In the genomic region with DNA sequence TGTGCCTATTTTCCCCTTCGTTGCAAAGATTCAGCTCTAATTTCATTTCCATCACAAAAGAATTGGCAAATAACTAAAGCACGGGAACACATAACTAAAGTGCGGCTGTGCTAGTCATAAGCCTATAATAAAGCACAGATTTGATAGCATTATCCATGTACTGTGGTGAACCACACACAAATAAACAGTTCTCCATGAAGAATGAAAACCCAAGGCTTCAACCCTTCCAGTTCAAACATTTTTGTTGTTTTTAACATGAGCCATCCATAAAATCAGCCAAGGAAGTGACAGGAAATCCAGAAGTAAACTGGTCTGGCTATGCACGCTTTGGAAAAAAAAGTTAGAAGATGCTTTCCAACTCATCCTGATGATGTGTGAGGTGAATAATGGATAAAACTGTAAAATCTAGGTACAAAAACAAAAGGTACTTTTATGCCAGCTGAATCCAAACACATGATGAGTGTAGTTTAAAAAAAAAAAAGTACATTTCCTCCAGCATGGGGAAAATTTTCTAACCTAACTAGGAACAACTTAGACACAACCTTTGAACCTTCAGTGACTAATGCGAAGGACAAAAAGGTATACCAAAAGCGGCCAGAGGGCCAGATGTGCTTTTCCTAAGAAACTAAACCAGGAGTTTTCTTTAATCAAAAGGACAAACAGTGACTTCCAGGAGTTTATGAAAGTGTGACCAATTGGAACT, we compare ENCODE assay signal across 9 cellular contexts. TPM values are rescaled to one million over a fixed set of nuclear protein-coding genes. Genes with fewer than 3 reads are reported as not detected.
A peak's percentile ranks its signal among the peaks of the same experiment; 100 is the strongest.
DNase-seq lines count a peak whose midpoint lies in the region; ATAC-seq and TF ChIP-seq lines count a peak whose summit lies in the region.
"Had no signal": no experiment of that assay in that cellular context is flagged by ENCODE, and none has a peak within 500 bp of the region (broad histone marks: within the 10 kb centered on the region; RNA-seq: fewer than 3 reads in every experiment).

No MANE protein-coding gene starts in this region.

- TF ChIP-seq CTCF in colonic mucosa (IDR thresholded peaks at IDR 0.05) (no peak), mucosa of descending colon (IDR thresholded peaks at IDR 0.05) (no peak)

- H3K79me2 ChIP-seq in ACC112 (ENCODE audit: control insufficient read depth, insufficient read depth, low read length, unreplicated experiment) = peaks cover 19% of the 10 kb centered on the region

- H3K4me3 ChIP-seq in ACC112 (ENCODE audit: low read depth, low read length) (peak overlapping the region; percentile 69), HUES48 (ENCODE audit: low read depth, low read length) (peak overlapping the region; percentile 32; the same call in 1 of the 2 replicates), colonic mucosa (no peak overlapping the region), mucosa of descending colon (no peak overlapping the region)

- peak overlapping the region; percentile 91 for H2AFZ ChIP-seq in ACC112 (ENCODE audit: low read length, unreplicated experiment)

- H3K9me3 ChIP-seq in HUES48 (ENCODE audit: control insufficient read depth, insufficient read depth, low read length) (peaks cover 4% of the 10 kb centered on the region; the same call in 1 of the 2 replicates), colonic mucosa (no peaks in the 10 kb centered on the region), mucosa of descending colon (no peaks in the 10 kb centered on the region)

- H3K27ac ChIP-seq in ACC112 (ENCODE audit: low read depth, low read length) = peak overlapping the region; percentile 58
- peak overlapping the region; percentile 95 for H3K27ac ChIP-seq in HUES48 (ENCODE audit: low read depth, low read length)
- peak overlapping the region; percentile 60 for H3K27ac ChIP-seq in colonic mucosa

- ATAC-seq in mucosa of descending colon (peak; percentile 72), GM19455 (IDR thresholded peaks at IDR 0.05; ENCODE audit: unreplicated experiment) (no peak), GM21529 (IDR thresholded peaks at IDR 0.05; ENCODE audit: unreplicated experiment) (no peak), GM18861 (IDR thresholded peaks at IDR 0.05; ENCODE audit: unreplicated experiment) (no peak)

- no peaks in the 10 kb centered on the region for H3K36me3 ChIP-seq in ACC112 (ENCODE audit: insufficient read depth, low read length)
- H3K36me3 ChIP-seq in HUES48 (ENCODE audit: control insufficient read depth, insufficient read depth, low read length) = no peaks in the 10 kb centered on the region; the same call in 1 of the 2 replicates
- H3K36me3 ChIP-seq in colonic mucosa = no peaks in the 10 kb centered on the region
- no peaks in the 10 kb centered on the region for H3K36me3 ChIP-seq in mucosa of descending colon (ENCODE audit: low read depth)

- intact Hi-C loops in colonic mucosa (cut with DNase I) (no loop called here), mucosa of descending colon (cut with DNase I, micrococcal nuclease) (no loop called here)

- H3K27me3 ChIP-seq in ACC112 (ENCODE audit: insufficient read depth, low read length) = no peaks in the 10 kb centered on the region
- no peaks in the 10 kb centered on the region for H3K27me3 ChIP-seq in HUES48 (ENCODE audit: control insufficient read depth, insufficient read depth, low read length)
- H3K27me3 ChIP-seq in colonic mucosa = no peaks in the 10 kb centered on the region

- DNase-seq in colonic mucosa = no peak
- DNase-seq in mucosa of descending colon = no peak
- DNase-seq in activated gamma-delta T cell (lab: John Stamatoyannopoulos, UW) = no peak
- DNase-seq: activated CD4-positive, alpha-beta T cell treated with anti-CD3 and anti-CD28 coated beads for 48 hours had no signal

- H3K4me1 ChIP-seq in ACC112 (ENCODE audit: control insufficient read depth, insufficient read depth, low read length, unreplicated experiment) (peaks cover 15% of the 10 kb centered on the region), HUES48 (ENCODE audit: control insufficient read depth, insufficient read depth, low read length) (peaks cover 94% of the 10 kb centered on the region), colonic mucosa (no peaks in the 10 kb centered on the region), mucosa of descending colon (ENCODE audit: low read depth) (peaks cover 44% of the 10 kb centered on the region)

- H3K9ac ChIP-seq in HUES48 (ENCODE audit: low read depth, low read length) (peak overlapping the region; percentile 12; the same call in 1 of the 2 replicates), colonic mucosa (ENCODE audit: low read depth in 2 of 2, low read length in 2 of 2) (peak overlapping the region in 1 of 2 donors; percentile 4)

RNA-seq across cellular contexts. Expression of a gene that starts 10.2 kb away (rescaled TPM):
- total RNA-seq in colonic mucosa = 10 to 100 TPM; 14.6 to 20.0 TPM
- total RNA-seq in mucosa of descending colon = 10 to 100 TPM; 19.7 to 32.3 (median 27.2) TPM

Comparison
In these comparisons a context has a peak if more than half of its experiments do, and no peak if none do; other contexts are left out.
1. H3K4me3 ChIP-seq: peak in ACC112 (single experiment) and HUES48 (single experiment); none in colonic mucosa (single experiment) and mucosa of descending colon (single experiment).
2. Peak in every context shown above with its lines, with median percentiles within 50 percentile points of each other: H3K27ac ChIP-seq.